29 cellular contexts compared by ENCODE assay signal in genomic region chr12:48128800-48129199, GRCh38. TPM values are rescaled to one million over a fixed set of nuclear protein-coding genes. Genes with fewer than 3 reads are reported as not detected.
"Had no signal": no experiment of that assay in that cellular context is flagged by ENCODE, and none has a peak within 500 bp of the region (broad histone marks: within the 10 kb centered on the region; RNA-seq: fewer than 3 reads in every experiment).

No MANE protein-coding gene starts in this region.

- H3K27me3 Mint-ChIP-seq: activated CD4-positive, alpha-beta memory T cell treated with anti-CD3 and anti-CD28 coated beads for 36 hours; activated CD4-positive, alpha-beta T cell treated with anti-CD3 and anti-CD28 coated beads, Interleukin-2, amount 10 ng/mL, durations not matched to agents 24 days and 14 days; activated naive CD8-positive, alpha-beta T cell treated with anti-CD3 and anti-CD28 coated beads, Interleukin-2, amount 10 ng/mL, durations not matched to agents 7 days and 5 days; natural killer cell treated with Interleukin-12 subunit alpha and Interleukin-12 subunit beta and Interleukin-15 and Interleukin-18, amount 100 ng/mL, for 72 hours; stimulated activated naive B cell treated with anti-CD40 and anti-IgM and Interleukin-4, amounts not matched to agents 10 μg/mL and 1 μg/mL and 100 μg/mL, for 72 hours; T-helper 17 cell had no signal

- H3K4me1 Mint-ChIP-seq: activated CD4-positive, alpha-beta T cell treated with anti-CD3 and anti-CD28 coated beads, Interleukin-2, amount 10 ng/mL, durations not matched to agents 24 days and 14 days; activated naive CD8-positive, alpha-beta T cell treated with anti-CD3 and anti-CD28 coated beads, Interleukin-2, amount 10 ng/mL, durations not matched to agents 7 days and 5 days; immature natural killer cell had no signal

- DNase-seq: activated CD4-positive, alpha-beta memory T cell treated with anti-CD3 and anti-CD28 coated beads for 36 hours; activated CD4-positive, alpha-beta T cell treated with anti-CD3 and anti-CD28 coated beads, Interleukin-2, amount 10 ng/mL, durations not matched to agents 24 days and 14 days; activated CD4-positive, CD25-positive, alpha-beta regulatory T cell treated with anti-CD3 and anti-CD28 coated beads, Interleukin-2, amount 50 U/mL, for 72 hours; activated CD8-positive, alpha-beta memory T cell treated with anti-CD3 and anti-CD28 coated beads, Interleukin-2, amount 50 U/mL, for 4 hours; activated effector memory CD4-positive, alpha-beta T cell treated with anti-CD3 and anti-CD28 coated beads, Interleukin-2, amount 50 U/mL, for 16 hours; activated naive CD4-positive, alpha-beta T cell treated with anti-CD3 and anti-CD28 coated beads for 36 hours; activated naive CD8-positive, alpha-beta T cell treated with anti-CD3 and anti-CD28 coated beads, Interleukin-2, amount 10 ng/mL, durations not matched to agents 7 days and 5 days; activated T-cell treated with anti-CD3 and anti-CD28 coated beads, Interleukin-2, amount 50 U/mL, for 1 hour; colonic mucosa; effector CD8-positive, alpha-beta T cell; heart left ventricle; hypothalamus; immature natural killer cell; kidney glomerular epithelial cell; lower lobe of right lung; mucosa of descending colon; stimulated activated CD4-positive, alpha-beta T cell treated with anti-CD3 and anti-CD28 coated beads, Interleukin-15, amount 100 ng/mL, for 24 hours; stimulated activated CD4-positive, alpha-beta T cell treated with anti-CD3 and anti-CD28 coated beads, Interleukin-2, amount 100 ng/mL, for 24 hours; stimulated activated naive B cell treated with anti-CD40 and anti-IgM and Interleukin-4, amounts not matched to agents 10 μg/mL and 1 μg/mL and 100 μg/mL, for 72 hours; stomach; T-helper 17 cell; T1000; tibial artery; upper lobe of right lung had no signal

- H3K9me3 ChIP-seq: colonic mucosa, heart left ventricle, lower lobe of right lung, mucosa of descending colon, stomach, tibial artery, upper lobe of right lung had no signal

- H3K4me3 Mint-ChIP-seq: activated CD4-positive, alpha-beta memory T cell treated with anti-CD3 and anti-CD28 coated beads for 36 hours; activated CD4-positive, alpha-beta T cell treated with anti-CD3 and anti-CD28 coated beads, Interleukin-2, amount 10 ng/mL, durations not matched to agents 24 days and 14 days; activated naive CD4-positive, alpha-beta T cell treated with anti-CD3 and anti-CD28 coated beads for 36 hours; activated naive CD8-positive, alpha-beta T cell treated with anti-CD3 and anti-CD28 coated beads, Interleukin-2, amount 10 ng/mL, durations not matched to agents 7 days and 5 days; activated T-helper 1 cell treated with anti-CD3 and anti-CD28 coated beads, Interleukin-12 subunit alpha, Interleukin-12 subunit beta, Interleukin-2, Interleukin-4 antibody, amounts not matched to agents 30 ng/mL and 10 ng/mL and 1 ng/mL, durations not matched to agents 14 hours and 24 hours and 36 hours; immature natural killer cell; natural killer cell treated with Interleukin-12 subunit alpha and Interleukin-12 subunit beta and Interleukin-15 and Interleukin-18, amount 100 ng/mL, for 72 hours; stimulated activated naive B cell treated with anti-CD40 and anti-IgM and Interleukin-4, amounts not matched to agents 10 μg/mL and 1 μg/mL and 100 μg/mL, for 72 hours; T-helper 17 cell had no signal

- H3K27ac Mint-ChIP-seq: activated CD4-positive, alpha-beta memory T cell treated with anti-CD3 and anti-CD28 coated beads for 36 hours; activated CD4-positive, alpha-beta T cell treated with anti-CD3 and anti-CD28 coated beads, Interleukin-2, amount 10 ng/mL, durations not matched to agents 24 days and 14 days; activated naive CD4-positive, alpha-beta T cell treated with anti-CD3 and anti-CD28 coated beads for 36 hours; activated naive CD8-positive, alpha-beta T cell treated with anti-CD3 and anti-CD28 coated beads, Interleukin-2, amount 10 ng/mL, durations not matched to agents 7 days and 5 days; activated T-helper 1 cell treated with anti-CD3 and anti-CD28 coated beads, Interleukin-12 subunit alpha, Interleukin-12 subunit beta, Interleukin-2, Interleukin-4 antibody, amounts not matched to agents 30 ng/mL and 10 ng/mL and 1 ng/mL, durations not matched to agents 14 hours and 24 hours and 36 hours; natural killer cell treated with Interleukin-12 subunit alpha and Interleukin-12 subunit beta and Interleukin-15 and Interleukin-18, amount 100 ng/mL, for 72 hours; stimulated activated naive B cell treated with anti-CD40 and anti-IgM and Interleukin-4, amounts not matched to agents 10 μg/mL and 1 μg/mL and 100 μg/mL, for 72 hours; T-helper 17 cell had no signal

- H3K4me2 ChIP-seq: smooth muscle cell had no signal

- H3K27me3 ChIP-seq: colonic mucosa, heart left ventricle, stomach, tibial artery, upper lobe of right lung had no signal

- H3K4me1 ChIP-seq: colonic mucosa, lower lobe of right lung, stomach, upper lobe of right lung had no signal

- ATAC-seq: heart left ventricle; left lobe of liver; lower lobe of right lung; mucosa of descending colon; natural killer cell treated with Interleukin-12 subunit alpha and Interleukin-12 subunit beta and Interleukin-15 and Interleukin-18, amount 100 ng/mL, for 72 hours; sciatic nerve; stimulated activated naive B cell treated with anti-CD40 and anti-IgM and Interleukin-4, amounts not matched to agents 10 μg/mL and 1 μg/mL and 100 μg/mL, for 72 hours; T-helper 17 cell; upper lobe of right lung had no signal

- H3K4me3 ChIP-seq: colonic mucosa, heart left ventricle, lower lobe of right lung, mucosa of descending colon, smooth muscle cell, stomach, tibial artery, upper lobe of right lung had no signal

- H3K27ac ChIP-seq: colonic mucosa, lower lobe of right lung, stomach, tibial artery, upper lobe of right lung had no signal

- H3K9me3 Mint-ChIP-seq: activated CD4-positive, alpha-beta memory T cell treated with anti-CD3 and anti-CD28 coated beads for 36 hours; activated CD4-positive, alpha-beta T cell treated with anti-CD3 and anti-CD28 coated beads, Interleukin-2, amount 10 ng/mL, durations not matched to agents 24 days and 14 days; activated naive CD4-positive, alpha-beta T cell treated with anti-CD3 and anti-CD28 coated beads for 36 hours; activated naive CD8-positive, alpha-beta T cell treated with anti-CD3 and anti-CD28 coated beads, Interleukin-2, amount 10 ng/mL, durations not matched to agents 7 days and 5 days; activated T-helper 1 cell treated with anti-CD3 and anti-CD28 coated beads, Interleukin-12 subunit alpha, Interleukin-12 subunit beta, Interleukin-2, Interleukin-4 antibody, amounts not matched to agents 30 ng/mL and 10 ng/mL and 1 ng/mL, durations not matched to agents 14 hours and 24 hours and 36 hours; immature natural killer cell; natural killer cell treated with Interleukin-12 subunit alpha and Interleukin-12 subunit beta and Interleukin-15 and Interleukin-18, amount 100 ng/mL, for 72 hours; stimulated activated naive B cell treated with anti-CD40 and anti-IgM and Interleukin-4, amounts not matched to agents 10 μg/mL and 1 μg/mL and 100 μg/mL, for 72 hours had no signal

- H3K36me3 ChIP-seq: colonic mucosa had no signal

RNA-seq across cellular contexts. Expression of gene CCDC184, which starts 54.6 kb away (rescaled TPM):
- total RNA-seq: left lobe of liver had no signal
